10 cellular contexts compared by ENCODE assay signal in the genomic region with DNA sequence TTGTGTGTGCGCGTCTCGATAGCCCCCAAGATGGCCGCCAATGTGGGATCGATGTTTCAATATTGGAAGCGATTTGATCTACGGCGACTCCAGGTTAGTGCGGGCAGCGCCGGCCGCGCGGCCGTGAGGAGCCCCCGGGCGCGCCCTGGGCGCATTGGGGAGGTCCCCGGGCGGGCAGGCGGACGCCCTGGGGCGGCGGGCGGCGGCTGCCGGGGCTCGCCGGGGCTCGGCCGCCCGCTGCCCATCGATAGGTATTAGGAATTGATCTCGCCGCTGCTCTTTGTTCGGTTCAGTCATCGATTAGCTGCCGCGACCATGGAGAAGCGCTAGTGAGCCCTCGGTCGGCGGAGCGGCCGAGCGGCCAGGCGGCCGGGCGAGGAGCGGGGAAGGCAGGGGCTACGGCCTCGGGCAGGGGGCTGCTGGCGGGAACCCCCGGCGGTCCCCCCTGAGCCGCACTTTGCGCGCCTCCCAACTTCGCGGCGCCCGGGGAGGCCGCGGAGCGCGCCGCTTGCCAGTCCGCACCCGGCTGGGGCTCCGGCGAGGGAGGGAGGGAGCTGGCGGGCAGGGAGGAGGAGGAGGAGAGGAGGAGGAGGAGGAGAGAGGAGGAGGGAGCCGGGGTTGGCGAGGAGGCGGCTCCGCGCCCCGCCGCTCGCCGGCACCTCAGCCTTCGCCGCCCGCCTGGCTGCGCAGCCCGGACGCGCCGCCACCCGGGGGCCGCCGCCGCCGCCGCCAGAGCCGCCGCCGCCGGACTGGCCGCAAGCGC. TPM values are rescaled to one million over a fixed set of nuclear protein-coding genes. Genes with fewer than 3 reads are reported as not detected.
DNase-seq lines count a peak whose midpoint lies in the region; ATAC-seq and TF ChIP-seq lines count a peak whose summit lies in the region.
"Had no signal": no experiment of that assay in that cellular context is flagged by ENCODE, and none has a peak within 500 bp of the region (broad histone marks: within the 10 kb centered on the region; RNA-seq: fewer than 3 reads in every experiment).

A gene (plus strand): TSS at position 18 of the 763 bp plus-strand sequence.

- POLR2A ChIA-PET in activated CD4-positive, alpha-beta memory T cell treated with anti-CD3 and anti-CD28 coated beads for 36 hours (lab: Charles Lee): interaction anchor here (1.5 kb wide), 1 partner anchor 60 kb away, joined by 3 read pairs; no protein-coding TSS in a partner anchor

- H3K4me1 Mint-ChIP-seq in activated naive CD4-positive, alpha-beta T cell treated with anti-CD3 and anti-CD28 coated beads, Interleukin-2, amount 50 U/mL, for 24 hours: peaks cover 21% of the 10 kb centered on the region
- H3K4me1 Mint-ChIP-seq in activated CD4-positive, alpha-beta memory T cell treated with anti-CD3 and anti-CD28 coated beads for 36 hours (ENCODE audit: low read depth): peaks cover 19% of the 10 kb centered on the region

- CTCF ChIA-PET in activated CD4-positive, alpha-beta memory T cell treated with anti-CD3 and anti-CD28 coated beads for 36 hours (lab: Charles Lee): no interaction called here

- peaks cover 35% of the 10 kb centered on the region for H3K27me3 Mint-ChIP-seq in activated naive CD4-positive, alpha-beta T cell treated with anti-CD3 and anti-CD28 coated beads, Interleukin-2, amount 50 U/mL, for 24 hours
- H3K27me3 Mint-ChIP-seq in activated CD4-positive, alpha-beta memory T cell treated with anti-CD3 and anti-CD28 coated beads for 36 hours: peaks cover 55% of the 10 kb centered on the region

- TF ChIP-seq CTCF in testis (IDR thresholded peaks at IDR 0.05): no peak

- no peak within 1 kb of the TSS for H3K27ac ChIP-seq in testis

- no peak for ATAC-seq in HG02571 (IDR thresholded peaks at IDR 0.05; ENCODE audit: unreplicated experiment)
- ATAC-seq: mucosa of descending colon had no signal

- DNase-seq in activated naive CD4-positive, alpha-beta T cell treated with anti-CD3 and anti-CD28 coated beads, Interleukin-2, amount 50 U/mL, for 16 hours: no peak
- DNase-seq in activated CD4-positive, alpha-beta memory T cell treated with anti-CD3 and anti-CD28 coated beads for 36 hours: no peak
- DNase-seq in testis (no peak), activated gamma-delta T cell (lab: John Stamatoyannopoulos, UW) (no peak), pons (ENCODE audit: low spot score) (no peak)
- DNase-seq: GF-D8, mucosa of descending colon had no signal

- no peaks in the 10 kb centered on the region for H3K36me3 ChIP-seq in testis (ENCODE audit: low read depth, missing control alignments)

- H3K9me3 ChIP-seq in iPS-18c (ENCODE audit: control insufficient read depth, insufficient read depth, low read length): no peaks in the 10 kb centered on the region
- no peaks in the 10 kb centered on the region for H3K9me3 ChIP-seq in testis
- H3K9me3 ChIP-seq: mucosa of descending colon had no signal

- TF ChIP-seq POLR2A in testis (IDR thresholded peaks at IDR 0.05): no peak

- peaks cover 6% of the 10 kb centered on the region for H3K4me1 ChIP-seq in testis

- peak within 1 kb of the TSS; percentile 74 for H3K4me3 ChIP-seq in iPS-18c (ENCODE audit: insufficient read depth, low read depth, low read length)
- peak within 1 kb of the TSS; percentile 9 to 18 for H3K4me3 ChIP-seq in testis
- H3K4me3 ChIP-seq: mucosa of descending colon had no signal

- H3K4me3 Mint-ChIP-seq in activated naive CD4-positive, alpha-beta T cell treated with anti-CD3 and anti-CD28 coated beads, Interleukin-2, amount 50 U/mL, for 24 hours: peak within 1 kb of the TSS; percentile 84
- peak within 1 kb of the TSS; percentile 32 for H3K4me3 Mint-ChIP-seq in activated CD4-positive, alpha-beta memory T cell treated with anti-CD3 and anti-CD28 coated beads for 36 hours

- no peaks in the 10 kb centered on the region for H3K27me3 ChIP-seq in testis

- no peak within 1 kb of the TSS for H3K27ac Mint-ChIP-seq in activated naive CD4-positive, alpha-beta T cell treated with anti-CD3 and anti-CD28 coated beads, Interleukin-2, amount 50 U/mL, for 24 hours
- no peak within 1 kb of the TSS for H3K27ac Mint-ChIP-seq in activated CD4-positive, alpha-beta memory T cell treated with anti-CD3 and anti-CD28 coated beads for 36 hours

- no peaks in the 10 kb centered on the region for H3K36me3 Mint-ChIP-seq in activated naive CD4-positive, alpha-beta T cell treated with anti-CD3 and anti-CD28 coated beads, Interleukin-2, amount 50 U/mL, for 24 hours
- H3K36me3 Mint-ChIP-seq in activated CD4-positive, alpha-beta memory T cell treated with anti-CD3 and anti-CD28 coated beads for 36 hours: no peaks in the 10 kb centered on the region

- intact Hi-C loops in activated CD4-positive, alpha-beta memory T cell treated with anti-CD3 and anti-CD28 coated beads for 36 hours (cut with micrococcal nuclease): no loop called here
- intact Hi-C loops in testis (cut with DNase I; ENCODE audit: low total_unique reads): no loop called here

- 0% methylated on average over 8 to 86 of the region's 102 CpGs for WGBS in testis, 2 donors

- no peaks in the 10 kb centered on the region for H3K9me3 Mint-ChIP-seq in activated naive CD4-positive, alpha-beta T cell treated with anti-CD3 and anti-CD28 coated beads, Interleukin-2, amount 50 U/mL, for 24 hours
- no peaks in the 10 kb centered on the region for H3K9me3 Mint-ChIP-seq in activated CD4-positive, alpha-beta memory T cell treated with anti-CD3 and anti-CD28 coated beads for 36 hours

RNA-seq across cellular contexts. Expression of the gene that starts here (rescaled TPM):
- total RNA-seq in activated CD4-positive, alpha-beta memory T cell treated with anti-CD3 and anti-CD28 coated beads for 36 hours: under 1 TPM in 1 of 2 experiments, not detected in 1; 0.02 TPM
- total RNA-seq in testis: 1 to 10 TPM; 1.3 TPM
- polyA plus RNA-seq in testis (ENCODE audit: insufficient read depth, low read depth, low replicate concordance): 0.82 TPM
